Comparison of ENCODE assay signal across 28 cellular contexts in genomic region chr16:23304620-23305019, GRCh38. TPM values are rescaled to one million over a fixed set of nuclear protein-coding genes. Genes with fewer than 3 reads are reported as not detected.
"Had no signal": no experiment of that assay in that cellular context is flagged by ENCODE, and none has a peak within 500 bp of the region (broad histone marks: within the 10 kb centered on the region; RNA-seq: fewer than 3 reads in every experiment).

No MANE protein-coding gene starts in this region.

- H3K4me1 ChIP-seq: upper lobe of right lung, uterus had no signal

- DNase-seq: stimulated activated CD4-positive, alpha-beta T cell treated with anti-CD3 and anti-CD28 coated beads, Interleukin-2, amount 100 ng/mL, for 48 hours; stimulated activated CD4-positive, alpha-beta T cell treated with anti-CD3 and anti-CD28 coated beads, Interleukin-4, amount 100 ng/mL, for 1 hour; stimulated activated CD4-positive, alpha-beta T cell treated with anti-CD3 and anti-CD28 coated beads, Interleukin-4, amount 100 ng/mL, for 24 hours; stimulated activated CD4-positive, alpha-beta T cell treated with anti-CD3 and anti-CD28 coated beads, Interleukin-4, amount 100 ng/mL, for 4 hours; stimulated activated CD8-positive, alpha-beta memory T cell treated with anti-CD3 and anti-CD28 coated beads, Interleukin-4, amount 100 ng/mL, for 48 hours; stimulated activated naive B cell treated with anti-CD40 and anti-IgM and Interleukin-4, amounts not matched to agents 10 μg/mL and 1 μg/mL and 100 μg/mL, for 72 hours; stimulated activated naive CD4-positive, alpha-beta T cell; stimulated activated naive CD4-positive, alpha-beta T cell treated with Interleukin-2 at 50 U/mL for 16 hours; stimulated activated naive CD8-positive, alpha-beta T cell treated with anti-CD3 and anti-CD28 coated beads, Interleukin-15, amount 100 ng/mL, for 72 hours; stimulated activated naive CD8-positive, alpha-beta T cell treated with anti-CD3 and anti-CD28 coated beads, Interleukin-15, Interleukin-2, amounts not matched to agents 100 U/mL and 50 U/mL, for 24 hours; stomach; substantia nigra; testis; thyroid gland; tibial artery; transverse colon; trophoblast cell; upper lobe of left lung; upper lobe of right lung; uterus had no signal

- H3K9me3 ChIP-seq: stomach, suprapubic skin, testis, thoracic aorta, thyroid gland, tibial artery, tibial nerve, transverse colon, upper lobe of left lung, upper lobe of right lung, uterus, vagina had no signal

- H3K27ac ChIP-seq: stomach, suprapubic skin, testis, thoracic aorta, thyroid gland, tibial artery, tibial nerve, transverse colon, upper lobe of left lung, upper lobe of right lung, uterus, vagina had no signal

- H3K36me3 ChIP-seq: stomach, suprapubic skin, thoracic aorta, thyroid gland, tibial artery, tibial nerve, transverse colon, upper lobe of left lung, upper lobe of right lung, uterus, vagina had no signal

- ATAC-seq: stimulated activated effector memory CD8-positive, alpha-beta T cell treated with anti-CD3 and anti-CD28 coated beads, Interleukin-12 subunit alpha, Interleukin-12 subunit beta, amount 100 ng/mL, for 72 hours; stimulated activated memory B cell treated with anti-CD40 and anti-IgM and Interleukin-4, amounts not matched to agents 10 μg/mL and 1 μg/mL and 100 μg/mL, for 72 hours; stimulated activated naive B cell treated with anti-CD40 and anti-IgM and Interleukin-4, amounts not matched to agents 10 μg/mL and 1 μg/mL and 100 μg/mL, for 72 hours; stimulated activated naive CD8-positive, alpha-beta T cell treated with anti-CD3 and anti-CD28 coated beads, Interleukin-15, amount 100 ng/mL, for 72 hours; stimulated activated naive CD8-positive, alpha-beta T cell treated with anti-CD3 and anti-CD28 coated beads, Interleukin-15, Interleukin-2, amounts not matched to agents 100 U/mL and 50 U/mL, for 24 hours; upper lobe of right lung had no signal

- H3K27me3 ChIP-seq: testis, thyroid gland, vagina had no signal

- FAIRE-seq: urothelium cell line had no signal

- H3K4me3 ChIP-seq: stomach, suprapubic skin, testis, thoracic aorta, thyroid gland, tibial artery, tibial nerve, upper lobe of left lung, upper lobe of right lung, uterus, vagina had no signal

RNA-seq across cellular contexts. Expression of gene SCNN1B, which starts 2.5 kb away (rescaled TPM):
- total RNA-seq: temporal lobe had no signal
